Comparison of ENCODE assay signal across 8 cellular contexts in the genomic region with DNA sequence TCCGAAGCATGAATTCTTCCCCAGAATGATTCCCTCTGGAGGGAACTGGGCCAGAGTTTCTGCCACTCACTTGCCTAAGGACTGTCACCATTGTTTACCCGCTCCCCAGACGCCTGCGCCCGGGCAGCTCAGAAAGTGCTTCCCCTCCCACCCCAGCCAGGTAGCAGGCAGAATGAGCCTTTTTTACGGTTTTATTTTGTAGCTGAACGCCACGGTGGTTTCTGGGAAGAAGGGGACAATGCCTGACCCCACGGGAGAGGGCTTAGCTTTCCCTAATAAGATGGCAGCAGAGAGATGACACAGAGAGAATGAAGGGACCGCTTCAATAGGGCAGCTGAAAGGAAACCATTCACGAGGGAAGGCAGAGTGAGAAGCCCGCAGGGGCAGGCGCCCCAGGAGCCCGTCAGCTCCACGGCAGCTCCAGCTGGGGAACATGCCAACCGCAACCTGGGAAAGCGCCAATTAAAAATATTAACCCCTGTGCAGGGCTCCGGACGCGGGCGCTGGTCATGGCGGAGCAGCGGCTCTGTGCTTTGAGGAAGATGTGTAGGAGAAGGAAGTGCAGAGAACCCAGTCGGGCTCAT.
DNase-seq lines count a peak whose midpoint lies in the region; ATAC-seq, FAIRE-seq and TF ChIP-seq lines count a peak whose summit lies in the region.

No MANE protein-coding gene starts in this region.

- no peak for ATAC-seq in HG02973 (IDR thresholded peaks at IDR 0.05; ENCODE audit: unreplicated experiment)
- no peak for ATAC-seq in HG03520 (IDR thresholded peaks at IDR 0.05; ENCODE audit: unreplicated experiment)

- H3K4me1 ChIP-seq in muscle layer of duodenum (ENCODE audit: control insufficient read depth in 1 of 2, insufficient read depth in 2 of 2, low read length in 2 of 2) = peaks cover 0 to 9% of the 10 kb centered on the region in 2 donors

- H3K36me3 ChIP-seq in muscle layer of duodenum (ENCODE audit: control insufficient read depth in 1 of 2, insufficient read depth in 2 of 2, low read length in 2 of 2) = no peaks in the 10 kb centered on the region

- peak overlapping the region; percentile 51 for H3K4me3 ChIP-seq in coronary artery
- H3K4me3 ChIP-seq in muscle layer of duodenum (ENCODE audit: low read depth in 1 of 2, low read length in 2 of 2) = peak overlapping the region; percentile 2 to 45

- peaks cover 0 to 4% of the 10 kb centered on the region in 2 donors for H3K9me3 ChIP-seq in muscle layer of duodenum (ENCODE audit: control insufficient read depth in 1 of 2, low read length in 2 of 2)

- H3K27ac ChIP-seq in coronary artery (no peak overlapping the region), muscle layer of duodenum (ENCODE audit: low read length) (no peak overlapping the region)

- peaks cover 12% of the 10 kb centered on the region for H3K27me3 ChIP-seq in muscle layer of duodenum (ENCODE audit: low read depth, low read length)

- DNase-seq in DMS79 (lab: John Stamatoyannopoulos, UW) = peak; percentile 66
- peak; percentile 77 for DNase-seq in NCI-H2171 (lab: John Stamatoyannopoulos, UW)
- no peak for DNase-seq in coronary artery (ENCODE audit: low spot score)
- no peak for DNase-seq in RCC 7860 (ENCODE audit: low spot score)
- DNase-seq in NOMO-1 (lab: John Stamatoyannopoulos, UW; ENCODE audit: unreplicated experiment in 2 of 2) = no peak

- TF ChIP-seq CTCF in coronary artery (IDR thresholded peaks at IDR 0.05) = no peak

- FAIRE-seq in RCC 7860 (lab: Jason Lieb, UNC) = no peak

Comparison
In these comparisons a context has a peak if more than half of its experiments do, and no peak if none do; other contexts are left out.
1. DNase-seq: peak in DMS79 (single experiment) and NCI-H2171 (single experiment); none in coronary artery (single experiment), RCC 7860 (single experiment) and NOMO-1 (0 of 2).